Comparison of ENCODE assay signal across 8 cellular contexts in the genomic region with DNA sequence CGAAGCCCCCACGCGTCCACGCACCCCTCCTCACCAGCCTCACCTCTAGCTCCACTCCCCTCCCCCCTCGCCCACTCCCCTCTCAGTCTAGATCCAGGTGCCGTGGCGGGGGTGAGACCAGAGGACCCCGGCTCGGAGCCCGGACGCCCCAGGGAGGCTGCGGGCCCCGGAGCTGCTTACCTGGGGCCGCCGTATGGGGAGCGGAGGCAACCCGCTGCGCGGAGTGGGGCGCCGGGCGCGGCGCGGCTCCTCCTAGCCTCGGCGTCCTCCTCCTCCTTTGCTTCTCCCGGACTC. TPM values are rescaled to one million over a fixed set of nuclear protein-coding genes. Genes with fewer than 3 reads are reported as not detected.
DNase-seq lines count a peak whose midpoint lies in the region; ATAC-seq and TF ChIP-seq lines count a peak whose summit lies in the region.

No MANE protein-coding gene starts in this region.

- 0% methylated on average over 28 of the region's 28 CpGs for WGBS in right cardiac atrium

- intact Hi-C loops in right cardiac atrium (cut with DNase I) = loop anchor here in 2 of 4 donors (10.0 kb wide), 1 partner anchor 482 kb away; no protein-coding TSS in a partner anchor

- H3K9me3 ChIP-seq in right cardiac atrium (ENCODE audit: control insufficient read depth, low read length) = no peaks in the 10 kb centered on the region

- TF ChIP-seq CTCF in VCaP (conservative IDR thresholded peaks at IDR 0.05) = no peak

- peak; percentile 24 for ATAC-seq in GM21390 (IDR thresholded peaks at IDR 0.05; ENCODE audit: unreplicated experiment)
- no peak for ATAC-seq in right cardiac atrium

- DNase-seq in right cardiac atrium (peak in 1 of 3 donors; percentile 32), cerebellar nuclear complex (lab: John Stamatoyannopoulos, UW) (no peak), NCI-H2227 (lab: John Stamatoyannopoulos, UW; ENCODE audit: unreplicated experiment) (no peak), NCI-H2196 treated with DMSO at 0.1 percent for 48 hours (lab: John Stamatoyannopoulos, UW; ENCODE audit: unreplicated experiment) (no peak), cortex of kidney (lab: John Stamatoyannopoulos, UW) (no peak)

- H3K4me3 ChIP-seq in right cardiac atrium (ENCODE audit: low read length) (peak overlapping the region; percentile 52), skin epidermis (peak overlapping the region; percentile 45 to 56 (median 53))

- H3K27me3 ChIP-seq in right cardiac atrium (ENCODE audit: control insufficient read depth, insufficient read depth) = no peaks in the 10 kb centered on the region

- peak overlapping the region; percentile 96 for H3K27ac ChIP-seq in VCaP
- H3K27ac ChIP-seq in right cardiac atrium (ENCODE audit: low read length) = peak overlapping the region; percentile 56
- H3K27ac ChIP-seq in skin epidermis = peak overlapping the region in 9 of 21 experiments; percentile 2 to 68 (median 36)

- no peaks in the 10 kb centered on the region for H3K4me1 ChIP-seq in right cardiac atrium (ENCODE audit: control insufficient read depth, insufficient read depth, low read length)

RNA-seq across cellular contexts. Expression of a gene that starts 0.4 kb away (rescaled TPM):
- total RNA-seq in right cardiac atrium = 1 to 10 TPM; 2.1 to 2.6 (median 2.3) TPM
- polyA plus RNA-seq in right cardiac atrium = 2.1 TPM
